ENCODE assay signal across 23 cellular contexts in genomic region chr20:60812561-60812960, GRCh38.
DNase-seq lines count a peak whose midpoint lies in the region; TF ChIP-seq lines count a peak whose summit lies in the region.
"Had no signal": no experiment of that assay in that cellular context is flagged by ENCODE, and none has a peak within 500 bp of the region (broad histone marks: within the 10 kb centered on the region; RNA-seq: fewer than 3 reads in every experiment).

No MANE protein-coding gene starts in this region.

- no peak overlapping the region for H2BK120ac ChIP-seq in trophoblast cell (ENCODE audit: insufficient read depth, low read length, poor library complexity)

- H4K12ac ChIP-seq in trophoblast cell (ENCODE audit: low read depth, low read length): no peak overlapping the region

- WGBS in trophoblast cell (ENCODE audit: extremely low coverage, insufficient coverage, insufficient read length): no CpG with 5 or more reads among the region's 3 CpGs

- H2AK5ac ChIP-seq in trophoblast cell (ENCODE audit: low read length): no peak overlapping the region

- no peak overlapping the region for H3K4me2 ChIP-seq in trophoblast cell (ENCODE audit: low read length)
- H3K4me2 ChIP-seq: BLaER1 had no signal

- H3K18ac ChIP-seq in trophoblast cell (ENCODE audit: low read length): no peak overlapping the region

- no peaks in the 10 kb centered on the region for H3K27me3 ChIP-seq in trophoblast cell (ENCODE audit: insufficient read depth, low read length)
- H3K27me3 ChIP-seq: BE2C, BLaER1 had no signal

- H3K23ac ChIP-seq in trophoblast cell (ENCODE audit: low read length): no peak overlapping the region

- TF ChIP-seq CTCF in osteocyte (IDR thresholded peaks at IDR 0.05): no peak
- TF ChIP-seq CTCF in GM13977 (IDR thresholded peaks at IDR 0.05; ENCODE audit: extremely low read depth, insufficient read depth, missing control alignments): no peak

- H3K27ac ChIP-seq in trophoblast cell (ENCODE audit: low read depth, low read length): no peak overlapping the region
- H3K27ac ChIP-seq: BLaER1 had no signal

- no peak overlapping the region for H4K8ac ChIP-seq in trophoblast cell (ENCODE audit: low read depth, low read length)

- DNase-seq in DMS79 (lab: John Stamatoyannopoulos, UW) (peak; percentile 33), DMS79 treated with DMSO at 0.1 percent for 48 hours (lab: John Stamatoyannopoulos, UW) (peak; percentile 37), osteocyte (ENCODE audit: extremely low spot score, unreplicated experiment) (peak; percentile 21), GM13977 (ENCODE audit: low spot score) (no peak), trophoblast cell (no peak)
- no peak for DNase-seq in activated naive CD4-positive, alpha-beta T cell treated with anti-CD3 and anti-CD28 coated beads, Interleukin-2, amount 50 U/mL, for 16 hours
- DNase-seq: 8988T; ACHN; BE2C; C1 segment of cervical spinal cord; CD4-positive, alpha-beta memory T cell; CD4-positive, CD25-positive, alpha-beta regulatory T cell; CD8-positive, alpha-beta memory T cell; COR-L47; DMS 273 treated with DMSO at 0.1 percent for 48 hours; DMS153; DMS53; DND-41; EL; GDM1 had no signal

- no peak overlapping the region for H3K9ac ChIP-seq in trophoblast cell (ENCODE audit: low read length)
- H3K9ac ChIP-seq: BLaER1 had no signal

- no peak overlapping the region for H2BK12ac ChIP-seq in trophoblast cell (ENCODE audit: low read length)

- H3K36me3 ChIP-seq in trophoblast cell (ENCODE audit: control insufficient read depth in 1 of 2, insufficient read depth in 2 of 2, low read length in 2 of 2): no peaks in the 10 kb centered on the region
- H3K36me3 ChIP-seq: BE2C, BLaER1 had no signal

- in situ Hi-C loops in GM13977 (cut with MboI; ENCODE audit: low pct_unique_long_range_greater_than_20kb, low sequenced_read_pairs, unreplicated experiment): no loop called here

- no peaks in the 10 kb centered on the region for H3K4me1 Mint-ChIP-seq in osteocyte (ENCODE audit: unreplicated experiment)
- H3K4me1 Mint-ChIP-seq: CD14-positive monocyte; CD4-positive, CD25-positive, alpha-beta regulatory T cell; CD8-positive, alpha-beta memory T cell had no signal

- peaks cover 6% of the 10 kb centered on the region for H3K9me3 ChIP-seq in trophoblast cell (ENCODE audit: insufficient read depth, low read depth, low read length)
- H3K9me3 ChIP-seq: BE2C had no signal

- no peaks in the 10 kb centered on the region for H3K27me3 Mint-ChIP-seq in osteocyte (ENCODE audit: unreplicated experiment)
- H3K27me3 Mint-ChIP-seq: CD4-positive, alpha-beta memory T cell had no signal

- H3K36me3 Mint-ChIP-seq in osteocyte (ENCODE audit: unreplicated experiment): no peaks in the 10 kb centered on the region
- H3K36me3 Mint-ChIP-seq: CD14-positive monocyte; CD4-positive, alpha-beta memory T cell; CD4-positive, CD25-positive, alpha-beta regulatory T cell; CD8-positive, alpha-beta memory T cell had no signal

- H2BK5ac ChIP-seq in trophoblast cell (ENCODE audit: low read depth, low read length, poor library complexity): no peak overlapping the region

- H3K4me3 ChIP-seq in trophoblast cell (ENCODE audit: low read depth, low read length): no peak overlapping the region
- H3K4me3 ChIP-seq: BLaER1, GM12878 had no signal

- no peak overlapping the region for H3K27ac Mint-ChIP-seq in osteocyte (ENCODE audit: unreplicated experiment)
- H3K27ac Mint-ChIP-seq: CD14-positive monocyte; CD4-positive, alpha-beta memory T cell; CD4-positive, CD25-positive, alpha-beta regulatory T cell; CD8-positive, alpha-beta memory T cell had no signal

- H4K91ac ChIP-seq in trophoblast cell (ENCODE audit: low read depth, low read length): no peak overlapping the region

- H3K4me1 ChIP-seq in trophoblast cell (ENCODE audit: control insufficient read depth in 1 of 2, insufficient read depth in 2 of 2, low read length in 2 of 2): no peaks in the 10 kb centered on the region
- H3K4me1 ChIP-seq: BE2C, BLaER1 had no signal

- H3K4me3 Mint-ChIP-seq in osteocyte (ENCODE audit: unreplicated experiment): no peak overlapping the region
- H3K4me3 Mint-ChIP-seq: CD14-positive monocyte; CD4-positive, alpha-beta memory T cell; CD4-positive, CD25-positive, alpha-beta regulatory T cell; CD8-positive, alpha-beta memory T cell had no signal

- H3K14ac ChIP-seq in trophoblast cell (ENCODE audit: low read length): no peak overlapping the region

- H3K4ac ChIP-seq in trophoblast cell (ENCODE audit: low read depth, low read length): no peak overlapping the region

- no peaks in the 10 kb centered on the region for H3K9me3 Mint-ChIP-seq in osteocyte (ENCODE audit: unreplicated experiment)

- no peaks in the 10 kb centered on the region for H3K79me1 ChIP-seq in trophoblast cell (ENCODE audit: low read length)

- no peak overlapping the region for H2AFZ ChIP-seq in trophoblast cell (ENCODE audit: insufficient read depth, low read length, poor library complexity)

- H3K79me2 ChIP-seq in trophoblast cell (ENCODE audit: control insufficient read depth, insufficient read depth, low read length, poor library complexity): no peaks in the 10 kb centered on the region

Comparison
In these comparisons a context has a peak if more than half of its experiments do, and no peak if none do; other contexts are left out.
1. DNase-seq: peak in DMS79 (single experiment), DMS79 treated with DMSO at 0.1 percent for 48 hours (single experiment) and osteocyte (single experiment); none in GM13977 (single experiment), trophoblast cell (0 of 2) and activated naive CD4-positive, alpha-beta T cell treated with anti-CD3 and anti-CD28 coated beads, Interleukin-2, amount 50 U/mL, for 16 hours (single experiment).